In genomic region chr3:16723994-16724393, GRCh38 we compare ENCODE assay signal across 1 cellular context.
TF ChIP-seq lines count a peak whose summit lies in the region.

No MANE protein-coding gene starts in this region.

TF ChIP-seq in SK-N-SH, 30 proteins besides CTCF, POLR2A, EP300 and RAD21 (continued from another document):
- no peak for TF ChIP-seq IRF3 (IDR thresholded peaks at IDR 0.05; ENCODE audit: low read depth, low read length)
- TF ChIP-seq NFIC (IDR thresholded peaks at IDR 0.05; ENCODE audit: borderline replicate concordance): no peak
- no peak for TF ChIP-seq YY1 (IDR thresholded peaks at IDR 0.05; ENCODE audit: low read depth)
- TF ChIP-seq MEF2A (IDR thresholded peaks at IDR 0.05; ENCODE audit: borderline replicate concordance, low read depth): no peak
- no peak for TF ChIP-seq FOXM1 (IDR thresholded peaks at IDR 0.05; ENCODE audit: low read depth)
- no peak for TF ChIP-seq MXI1 (IDR thresholded peaks at IDR 0.05; ENCODE audit: low read depth, low read length)
